Comparison of ENCODE assay signal across 17 cellular contexts in genomic region chr12:69509308-69509736, GRCh38. TPM values are rescaled to one million over a fixed set of nuclear protein-coding genes. Genes with fewer than 3 reads are reported as not detected.
DNase-seq lines count a peak whose midpoint lies in the region; ATAC-seq and TF ChIP-seq lines count a peak whose summit lies in the region.
"Had no signal": no experiment of that assay in that cellular context is flagged by ENCODE, and none has a peak within 500 bp of the region (broad histone marks: within the 10 kb centered on the region; RNA-seq: fewer than 3 reads in every experiment).

No MANE protein-coding gene starts in this region.

- H3K36me3 Mint-ChIP-seq in MCF 10A (ENCODE audit: insufficient read depth, unreplicated experiment), result peaks cover under 1% of the 10 kb centered on the region

- TF ChIP-seq POLR2A in breast epithelium (IDR thresholded peaks at IDR 0.05), result no peak

- CTCF ChIA-PET in MCF 10A (lab: Yijun Ruan, JAX), result no interaction called here

- peaks cover 55% of the 10 kb centered on the region for H3K4me1 Mint-ChIP-seq in MCF 10A (ENCODE audit: insufficient read depth, unreplicated experiment)

- H3K9me3 Mint-ChIP-seq in MCF 10A (ENCODE audit: unreplicated experiment), result no peaks in the 10 kb centered on the region

- TF ChIP-seq CTCF in MCF 10A (IDR thresholded peaks at IDR 0.05; ENCODE audit: unreplicated experiment) (no peak), breast epithelium (IDR thresholded peaks at IDR 0.05) (no peak), RWPE2 (IDR thresholded peaks at IDR 0.05; ENCODE audit: poor library complexity, severe bottlenecking) (no peak), fibroblast of pulmonary artery (IDR thresholded peaks at IDR 0.05; ENCODE audit: low read length, missing control alignments) (no peak)

- no peak overlapping the region for H3K4me3 Mint-ChIP-seq in MCF 10A (ENCODE audit: unreplicated experiment)

- intact Hi-C loops in MCF 10A (cut with micrococcal nuclease), result no loop called here
- intact Hi-C loops in breast epithelium (cut with DNase I; ENCODE audit: low total_unique reads), result no loop called here

- DNase-seq in MCF 10A (ENCODE audit: unreplicated experiment) (no peak), breast epithelium (ENCODE audit: low spot score in 2 of 2) (no peak), RWPE2 (ENCODE audit: low spot score) (no peak), fibroblast of pulmonary artery (ENCODE audit: low read depth) (peak; percentile 44), NCI-H1436 (lab: John Stamatoyannopoulos, UW) (no peak), MV-4-11 (lab: John Stamatoyannopoulos, UW) (no peak)
- DNase-seq: activated CD4-positive, alpha-beta T cell treated with anti-CD3 and anti-CD28 coated beads for 4 hours; activated T-cell treated with anti-CD3 and anti-CD28 coated beads for 4 hours; AML-193; cortex of kidney; mammary epithelial cell; occipital lobe; stimulated activated CD4-positive, alpha-beta T cell treated with anti-CD3 and anti-CD28 coated beads, Interleukin-12 subunit alpha, Interleukin-12 subunit beta, amount 100 ng/mL, for 4 hours had no signal

- H3K36me3 ChIP-seq in breast epithelium, result no peaks in the 10 kb centered on the region
- peaks cover 7% of the 10 kb centered on the region for H3K36me3 ChIP-seq in RWPE2 (ENCODE audit: low read depth)

- H3K27ac ChIP-seq in breast epithelium, result no peak overlapping the region
- peak overlapping the region; percentile 0 for H3K27ac ChIP-seq in RWPE2 (ENCODE audit: poor library complexity, severe bottlenecking)

- H3K27me3 ChIP-seq in breast epithelium (no peaks in the 10 kb centered on the region), RWPE2 (ENCODE audit: insufficient read depth, poor library complexity, severe bottlenecking) (no peaks in the 10 kb centered on the region)

- BruUV-seq in MCF 10A (replicated peaks; lab: Mats Ljungman, UMichigan), result no TSS peak

- ATAC-seq in RWPE2 (ENCODE audit: low read depth), result peak; percentile 33; the same call in 1 of the 3 replicates
- ATAC-seq in GM21825 (IDR thresholded peaks at IDR 0.05; ENCODE audit: unreplicated experiment), result no peak
- ATAC-seq in GM21447 (IDR thresholded peaks at IDR 0.05; ENCODE audit: unreplicated experiment), result no peak
- ATAC-seq: HepG2, Panc1 had no signal

- no peaks in the 10 kb centered on the region for H3K27me3 Mint-ChIP-seq in MCF 10A (ENCODE audit: insufficient read depth, unreplicated experiment)

- H3K9me3 ChIP-seq in breast epithelium (no peaks in the 10 kb centered on the region), RWPE2 (ENCODE audit: severe bottlenecking) (no peaks in the 10 kb centered on the region)

- POLR2A ChIA-PET in MCF 10A (lab: Yijun Ruan, JAX), result interaction anchor here (1.0 to 1.4 kb wide), 4 partner anchors 8 to 53 kb away, joined by 3 to 5 read pairs (median 4); partner anchors contain the start of gene FRS2

- H3K4me1 ChIP-seq in breast epithelium (no peaks in the 10 kb centered on the region), RWPE2 (ENCODE audit: insufficient read depth, poor library complexity, severe bottlenecking) (peaks cover 22% of the 10 kb centered on the region)

- H3K27ac Mint-ChIP-seq in MCF 10A (ENCODE audit: low read depth, unreplicated experiment), result peak overlapping the region; percentile 54

- no peak overlapping the region for H3K4me3 ChIP-seq in breast epithelium
- H3K4me3 ChIP-seq in RWPE2 (ENCODE audit: severe bottlenecking), result no peak overlapping the region
- no peak overlapping the region for H3K4me3 ChIP-seq in fibroblast of pulmonary artery (replicated peaks; ENCODE audit: low read depth, low read length)

RNA-seq across cellular contexts. Expression of gene FRS2, which starts 39.1 kb away (rescaled TPM):
- total RNA-seq in MCF 10A (2022) (21.3 and 28.1 TPM in 2 replicates), breast epithelium (100 to 1,000 TPM in 1 of 3 donors, 10 to 100 TPM in 2; 54.9 to 125 (median 72.4) TPM)
